ENCODE assay signal across 8 cellular contexts in the genomic region with DNA sequence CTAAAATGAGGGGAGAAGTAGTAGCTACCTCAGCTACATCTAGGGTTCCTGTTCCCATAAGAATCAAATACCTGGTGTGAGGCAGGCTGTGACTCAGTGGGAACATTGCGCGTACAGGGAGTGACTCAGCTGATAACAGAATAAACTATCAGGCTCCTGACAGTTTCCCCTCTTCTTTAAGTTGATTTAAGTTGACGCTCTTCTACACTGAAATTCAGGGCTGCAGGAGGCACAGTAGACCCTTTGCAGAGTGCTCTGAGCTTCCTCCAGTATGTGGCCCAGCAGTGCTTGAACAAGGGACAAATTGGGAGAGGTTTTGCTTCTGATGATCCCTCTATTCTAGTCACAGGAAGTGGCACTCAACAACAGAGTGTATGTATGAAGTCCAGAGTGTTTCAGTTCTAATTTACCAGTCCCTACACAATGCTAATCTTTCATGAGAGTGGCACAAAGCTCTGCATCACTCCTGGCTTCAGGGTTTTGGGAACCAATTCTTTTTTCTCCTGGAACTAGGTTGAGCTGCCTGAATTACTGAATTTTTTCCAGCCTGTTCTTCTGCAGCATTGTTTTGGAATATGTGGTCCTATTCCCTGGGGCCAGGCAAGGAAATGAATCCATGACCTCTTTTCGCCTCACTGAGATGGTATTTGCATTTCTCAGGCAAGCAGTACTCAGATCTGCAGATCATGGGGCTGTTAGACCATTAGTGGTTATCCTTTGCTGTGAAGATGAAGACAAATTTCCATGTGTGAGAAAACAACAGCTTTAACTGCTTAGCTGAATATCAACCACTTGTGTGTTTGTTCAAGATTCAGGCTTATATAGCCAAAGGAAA. TPM values are rescaled to one million over a fixed set of nuclear protein-coding genes. Genes with fewer than 3 reads are reported as not detected.
DNase-seq lines count a peak whose midpoint lies in the region; ATAC-seq and TF ChIP-seq lines count a peak whose summit lies in the region.

No MANE protein-coding gene starts in this region.

- H3K36me3 ChIP-seq in HUES48 (ENCODE audit: control insufficient read depth, insufficient read depth, low read length), result no peaks in the 10 kb centered on the region

- no peaks in the 10 kb centered on the region for H3K9me3 ChIP-seq in HUES48 (ENCODE audit: control insufficient read depth, insufficient read depth, low read length)

- H3K27me3 ChIP-seq in HUES48 (ENCODE audit: control insufficient read depth, insufficient read depth, low read length), result no peaks in the 10 kb centered on the region

- DNase-seq in GM03348 (ENCODE audit: low spot score) (peak; percentile 72), cardiac fibroblast (ENCODE audit: low read depth in 2 of 2) (peak; percentile 75 to 84), myocyte (ENCODE audit: low read depth) (peak; percentile 5), SIG-M5 (lab: John Stamatoyannopoulos, UW) (no peak), HuH-7.5 (ENCODE audit: low spot score) (no peak)
- DNase-seq in central memory CD4-positive, alpha-beta T cell, result no peak

- H3K4me1 ChIP-seq in HUES48 (ENCODE audit: control insufficient read depth, insufficient read depth, low read length), result peaks cover 25% of the 10 kb centered on the region

- no peak for TF ChIP-seq CTCF in cardiac fibroblast (IDR thresholded peaks at IDR 0.05; ENCODE audit: low read depth, low read length)

- no peak overlapping the region for H3K9ac ChIP-seq in HUES48 (ENCODE audit: low read depth, low read length)

- H3K4me3 ChIP-seq in HUES48 (ENCODE audit: low read depth, low read length), result no peak overlapping the region
- no peak overlapping the region for H3K4me3 ChIP-seq in cardiac fibroblast (replicated peaks in 1 of 2; ENCODE audit: low read depth in 2 of 2, low read length in 2 of 2)

- H3K27ac ChIP-seq in HUES48 (ENCODE audit: low read depth, low read length), result peak overlapping the region; percentile 63

- no peak for ATAC-seq in esophagus mucosa

RNA-seq across cellular contexts. Expression of gene GPR171, which starts 25.5 kb away (rescaled TPM):
- total RNA-seq in myocyte, result not detected in 2 replicates
- polyA plus RNA-seq in myocyte (2012), result not detected
- total RNA-seq in esophagus mucosa, result 0.32 TPM

RNA-seq across cellular contexts. Expression of gene P2RY14, which starts 49.8 kb away (rescaled TPM):
- total RNA-seq in myocyte (not detected in 2 replicates), esophagus mucosa (0.88 TPM)
- not detected for polyA plus RNA-seq in myocyte (2012)

Comparison
In these comparisons a context has a peak if more than half of its experiments do, and no peak if none do; other contexts are left out.
1. DNase-seq: peak in GM03348 (single experiment), cardiac fibroblast (2 of 2) and myocyte (single experiment); none in SIG-M5 (single experiment), HuH-7.5 (single experiment) and central memory CD4-positive, alpha-beta T cell (single experiment).